Comparison of ENCODE assay signal across 17 cellular contexts in genomic region chr10:27530477-27530876, GRCh38. TPM values are rescaled to one million over a fixed set of nuclear protein-coding genes. Genes with fewer than 3 reads are reported as not detected.
DNase-seq lines count a peak whose midpoint lies in the region; ATAC-seq and TF ChIP-seq lines count a peak whose summit lies in the region.
"Had no signal": no experiment of that assay in that cellular context is flagged by ENCODE, and none has a peak within 500 bp of the region (broad histone marks: within the 10 kb centered on the region; RNA-seq: fewer than 3 reads in every experiment).

No MANE protein-coding gene starts in this region.

- no peaks in the 10 kb centered on the region for H3K27me3 Mint-ChIP-seq in activated naive CD4-positive, alpha-beta T cell treated with anti-CD3 and anti-CD28 coated beads, Interleukin-2, amount 50 U/mL, for 24 hours
- H3K27me3 Mint-ChIP-seq in HFFc6 (ENCODE audit: insufficient read depth) (no peaks in the 10 kb centered on the region), chondrocyte (ENCODE audit: low read depth) (no peaks in the 10 kb centered on the region), immature natural killer cell (ENCODE audit: low read depth in 3 of 3) (no peaks in the 10 kb centered on the region)

- TF ChIP-seq CTCF in HFFc6 (IDR thresholded peaks at IDR 0.05) (no peak), chondrocyte (IDR thresholded peaks at IDR 0.05) (no peak)

- no peaks in the 10 kb centered on the region for H3K9me3 Mint-ChIP-seq in activated naive CD4-positive, alpha-beta T cell treated with anti-CD3 and anti-CD28 coated beads, Interleukin-2, amount 50 U/mL, for 24 hours
- H3K9me3 Mint-ChIP-seq in HFFc6 (no peaks in the 10 kb centered on the region), chondrocyte (ENCODE audit: low read depth) (no peaks in the 10 kb centered on the region), immature natural killer cell (no peaks in the 10 kb centered on the region)
- no peaks in the 10 kb centered on the region for H3K9me3 Mint-ChIP-seq in stimulated activated effector memory CD8-positive, alpha-beta T cell treated with anti-CD3 and anti-CD28 coated beads, Interleukin-12 subunit alpha, Interleukin-12 subunit beta, amount 100 ng/mL, for 72 hours
- H3K9me3 Mint-ChIP-seq: CD8-positive, alpha-beta T cell had no signal

- no peak overlapping the region for H3K4me3 Mint-ChIP-seq in activated naive CD4-positive, alpha-beta T cell treated with anti-CD3 and anti-CD28 coated beads, Interleukin-2, amount 50 U/mL, for 24 hours
- no peak overlapping the region for H3K4me3 Mint-ChIP-seq in HFFc6
- no peak overlapping the region for H3K4me3 Mint-ChIP-seq in chondrocyte (ENCODE audit: unreplicated experiment)
- no peak overlapping the region for H3K4me3 Mint-ChIP-seq in stimulated activated effector memory CD8-positive, alpha-beta T cell treated with anti-CD3 and anti-CD28 coated beads, Interleukin-12 subunit alpha, Interleukin-12 subunit beta, amount 100 ng/mL, for 72 hours
- H3K4me3 Mint-ChIP-seq in immature natural killer cell, result peak overlapping the region in 1 of 5 donors; percentile 71

- H3K36me3 Mint-ChIP-seq in activated naive CD4-positive, alpha-beta T cell treated with anti-CD3 and anti-CD28 coated beads, Interleukin-2, amount 50 U/mL, for 24 hours, result peaks cover 21% of the 10 kb centered on the region
- H3K36me3 Mint-ChIP-seq in HFFc6 (ENCODE audit: low read depth) (no peaks in the 10 kb centered on the region), chondrocyte (ENCODE audit: low read depth) (peaks cover 9% of the 10 kb centered on the region), immature natural killer cell (peaks cover 0 to 5% (median 0%) of the 10 kb centered on the region in 3 donors)
- peaks cover 15% of the 10 kb centered on the region for H3K36me3 Mint-ChIP-seq in stimulated activated effector memory CD8-positive, alpha-beta T cell treated with anti-CD3 and anti-CD28 coated beads, Interleukin-12 subunit alpha, Interleukin-12 subunit beta, amount 100 ng/mL, for 72 hours

- H3K27ac Mint-ChIP-seq in activated naive CD4-positive, alpha-beta T cell treated with anti-CD3 and anti-CD28 coated beads, Interleukin-2, amount 50 U/mL, for 24 hours, result peak overlapping the region; percentile 88
- H3K27ac Mint-ChIP-seq in HFFc6 (peak overlapping the region; percentile 47), chondrocyte (ENCODE audit: unreplicated experiment) (peak overlapping the region; percentile 22), immature natural killer cell (peak overlapping the region in 3 of 6 donors; percentile 2 to 82 (median 79))
- no peak overlapping the region for H3K27ac Mint-ChIP-seq in stimulated activated effector memory CD8-positive, alpha-beta T cell treated with anti-CD3 and anti-CD28 coated beads, Interleukin-12 subunit alpha, Interleukin-12 subunit beta, amount 100 ng/mL, for 72 hours

- DNase-seq in activated naive CD4-positive, alpha-beta T cell treated with Interleukin-2 at 50 U/mL for 16 hours, result no peak
- no peak for DNase-seq in HFFc6
- no peak for DNase-seq in chondrocyte (ENCODE audit: low spot score)
- DNase-seq in stimulated activated effector memory CD8-positive, alpha-beta T cell treated with anti-CD3 and anti-CD28 coated beads, Interleukin-12 subunit alpha, Interleukin-12 subunit beta, amount 100 ng/mL, for 72 hours (ENCODE audit: low spot score in 2 of 2), result no peak
- DNase-seq in immature natural killer cell, result no peak
- DNase-seq: CD8-positive, alpha-beta T cell; DMS53; EL; NCI-H1417; NCI-H187 treated with DMSO at 0.1 percent for 48 hours; NCI-H69; SJCRH30 had no signal

- peak; percentile 53 for ATAC-seq in stimulated activated effector memory CD8-positive, alpha-beta T cell treated with anti-CD3 and anti-CD28 coated beads, Interleukin-12 subunit alpha, Interleukin-12 subunit beta, amount 100 ng/mL, for 72 hours
- ATAC-seq in HG03159 (IDR thresholded peaks at IDR 0.05; ENCODE audit: unreplicated experiment) (no peak), HG03045 (IDR thresholded peaks at IDR 0.05; ENCODE audit: unreplicated experiment) (no peak)
- ATAC-seq: GM12878, Panc1 had no signal

- H3K4me1 Mint-ChIP-seq in activated naive CD4-positive, alpha-beta T cell treated with anti-CD3 and anti-CD28 coated beads, Interleukin-2, amount 50 U/mL, for 24 hours, result peaks cover 63% of the 10 kb centered on the region
- H3K4me1 Mint-ChIP-seq in HFFc6 (ENCODE audit: low read depth) (peaks cover 54% of the 10 kb centered on the region), chondrocyte (ENCODE audit: low read depth) (peaks cover 53% of the 10 kb centered on the region), immature natural killer cell (peaks cover 39 to 63% of the 10 kb centered on the region in 2 donors)
- H3K4me1 Mint-ChIP-seq in stimulated activated effector memory CD8-positive, alpha-beta T cell treated with anti-CD3 and anti-CD28 coated beads, Interleukin-12 subunit alpha, Interleukin-12 subunit beta, amount 100 ng/mL, for 72 hours, result peaks cover 46% of the 10 kb centered on the region

RNA-seq across cellular contexts. Expression of gene RAB18, which starts 26.4 kb away (rescaled TPM):
- total RNA-seq in HFFc6 (2021; fragmentation: NEBNext Ultra II Directional; extraction: Animal tissue kit (Norgen Biotek cat#: 25700)), result 100 to 1,000 TPM; 122 to 164 (median 144) TPM
- 176 to 179 TPM (median 178 TPM) in 3 replicates for total RNA-seq in chondrocyte
- 100 to 1,000 TPM in 2 of 3 donors, 10 to 100 TPM in 1; 93.4 to 154 (median 109) TPM for polyA plus RNA-seq in immature natural killer cell
